1 cellular context compared by ENCODE assay signal in the genomic region with DNA sequence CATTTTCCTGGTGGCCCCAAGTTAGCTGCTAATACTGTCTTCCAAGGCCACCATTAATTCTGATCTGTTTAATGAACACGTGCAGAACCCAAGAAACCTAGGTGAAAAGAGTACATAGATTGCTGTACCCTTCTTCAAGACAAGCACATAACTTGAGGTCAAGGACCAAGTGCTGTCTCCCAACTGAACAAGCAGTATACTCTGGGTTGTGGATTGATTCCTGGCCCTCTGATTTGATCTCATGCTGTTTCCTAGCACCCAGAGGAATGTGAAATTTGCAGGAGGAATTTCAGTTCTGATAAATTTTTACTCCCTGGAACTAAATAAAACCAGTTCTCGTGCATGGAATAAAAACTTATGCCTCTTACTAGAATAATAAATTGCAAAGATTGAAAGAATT.
TF ChIP-seq lines count a peak whose summit lies in the region.

No MANE protein-coding gene starts in this region.

TF ChIP-seq in SK-N-SH, 30 proteins besides CTCF, POLR2A, EP300 and RAD21:
- TF ChIP-seq IRF3 (IDR thresholded peaks at IDR 0.05; ENCODE audit: low read depth, low read length) (no peak), NRF1 (IDR thresholded peaks at IDR 0.05; ENCODE audit: low read depth, low read length) (no peak), GATA2 (CRISPR knock-in tag; IDR thresholded peaks at IDR 0.05) (no peak), EZH2phosphoT487 (IDR thresholded peaks at IDR 0.05; ENCODE audit: borderline replicate concordance, low read depth) (no peak), USF2 (IDR thresholded peaks at IDR 0.05; ENCODE audit: borderline replicate concordance, low read depth, low read length) (no peak), YY1 (IDR thresholded peaks at IDR 0.05; ENCODE audit: low read depth) (no peak), TCF12 (IDR thresholded peaks at IDR 0.05) (no peak), RFX5 (IDR thresholded peaks at IDR 0.05; ENCODE audit: low read length) (no peak), ELF1 (IDR thresholded peaks at IDR 0.05) (no peak), MEF2A (IDR thresholded peaks at IDR 0.05; ENCODE audit: borderline replicate concordance, low read depth) (no peak), NFIC (IDR thresholded peaks at IDR 0.05; ENCODE audit: borderline replicate concordance) (no peak), JUND (IDR thresholded peaks at IDR 0.05) (no peak), POLR2AphosphoS5 (IDR thresholded peaks at IDR 0.05; ENCODE audit: low read depth, low read length) (no peak), FOSL2 (IDR thresholded peaks at IDR 0.05; ENCODE audit: borderline replicate concordance, low read depth) (no peak), CHD2 (IDR thresholded peaks at IDR 0.05; ENCODE audit: low read length, partially characterized antibody) (no peak)
- TF ChIP-seq, protein P1, sequence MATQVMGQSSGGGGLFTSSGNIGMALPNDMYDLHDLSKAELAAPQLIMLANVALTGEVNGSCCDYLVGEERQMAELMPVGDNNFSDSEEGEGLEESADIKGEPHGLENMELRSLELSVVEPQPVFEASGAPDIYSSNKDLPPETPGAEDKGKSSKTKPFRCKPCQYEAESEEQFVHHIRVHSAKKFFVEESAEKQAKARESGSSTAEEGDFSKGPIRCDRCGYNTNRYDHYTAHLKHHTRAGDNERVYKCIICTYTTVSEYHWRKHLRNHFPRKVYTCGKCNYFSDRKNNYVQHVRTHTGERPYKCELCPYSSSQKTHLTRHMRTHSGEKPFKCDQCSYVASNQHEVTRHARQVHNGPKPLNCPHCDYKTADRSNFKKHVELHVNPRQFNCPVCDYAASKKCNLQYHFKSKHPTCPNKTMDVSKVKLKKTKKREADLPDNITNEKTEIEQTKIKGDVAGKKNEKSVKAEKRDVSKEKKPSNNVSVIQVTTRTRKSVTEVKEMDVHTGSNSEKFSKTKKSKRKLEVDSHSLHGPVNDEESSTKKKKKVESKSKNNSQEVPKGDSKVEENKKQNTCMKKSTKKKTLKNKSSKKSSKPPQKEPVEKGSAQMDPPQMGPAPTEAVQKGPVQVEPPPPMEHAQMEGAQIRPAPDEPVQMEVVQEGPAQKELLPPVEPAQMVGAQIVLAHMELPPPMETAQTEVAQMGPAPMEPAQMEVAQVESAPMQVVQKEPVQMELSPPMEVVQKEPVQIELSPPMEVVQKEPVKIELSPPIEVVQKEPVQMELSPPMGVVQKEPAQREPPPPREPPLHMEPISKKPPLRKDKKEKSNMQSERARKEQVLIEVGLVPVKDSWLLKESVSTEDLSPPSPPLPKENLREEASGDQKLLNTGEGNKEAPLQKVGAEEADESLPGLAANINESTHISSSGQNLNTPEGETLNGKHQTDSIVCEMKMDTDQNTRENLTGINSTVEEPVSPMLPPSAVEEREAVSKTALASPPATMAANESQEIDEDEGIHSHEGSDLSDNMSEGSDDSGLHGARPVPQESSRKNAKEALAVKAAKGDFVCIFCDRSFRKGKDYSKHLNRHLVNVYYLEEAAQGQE (IDR thresholded peaks at IDR 0.05; ENCODE audit: low read depth, low read length): no peak
